33 cellular contexts compared by ENCODE assay signal in genomic region chr3:45261333-45262110, GRCh38. TPM values are rescaled to one million over a fixed set of nuclear protein-coding genes. Genes with fewer than 3 reads are reported as not detected.
"Had no signal": no experiment of that assay in that cellular context is flagged by ENCODE, and none has a peak within 500 bp of the region (broad histone marks: within the 10 kb centered on the region; RNA-seq: fewer than 3 reads in every experiment).

No MANE protein-coding gene starts in this region.

- DNase-seq: activated CD4-positive, alpha-beta memory T cell treated with anti-CD3 and anti-CD28 coated beads, Interleukin-2, amount 10 ng/mL, durations not matched to agents 7 days and 5 days; activated CD4-positive, alpha-beta T cell treated with anti-CD3 and anti-CD28 coated beads for 1 hour; activated CD4-positive, alpha-beta T cell treated with anti-CD3 and anti-CD28 coated beads, Interleukin-2, amount 10 ng/mL, durations not matched to agents 7 days and 5 days; activated CD8-positive, alpha-beta memory T cell treated with anti-CD3 and anti-CD28 coated beads, Interleukin-2, amount 50 U/mL, for 48 hours; activated gamma-delta T cell treated with Interleukin-2 at 50 U/mL for 16 hours; activated naive CD4-positive, alpha-beta T cell treated with anti-CD3 and anti-CD28 coated beads, Interleukin-2, amount 50 U/mL, for 16 hours; activated T-cell treated with anti-CD3 and anti-CD28 coated beads, Interleukin-2, amount 50 U/mL, for 24 hours; central memory CD4-positive, alpha-beta T cell; effector CD4-positive, alpha-beta T cell; hippocampal formation; left cardiac atrium; left ventricle myocardium superior; ovary; retina; stimulated activated CD4-positive, alpha-beta T cell treated with anti-CD3 and anti-CD28 coated beads, Interleukin-4, amount 100 ng/mL, for 24 hours; stimulated activated naive CD8-positive, alpha-beta T cell treated with anti-CD3 and anti-CD28 coated beads, Interleukin-15, amount 100 ng/mL, for 72 hours; substantia nigra; T-helper 2 cell; upper lobe of right lung had no signal

- H3K36me3 ChIP-seq: breast epithelium, gastroesophageal sphincter, neutrophil, ovary, prostate gland, upper lobe of right lung had no signal

- ATAC-seq: activated T-helper 17 cell treated with anti-CD3 and anti-CD28 coated beads, Interleukin-2, amount 50 U/mL, for 72 hours; gastroesophageal sphincter; left cardiac atrium; left ventricle myocardium superior; sciatic nerve; stimulated activated memory B cell treated with anti-CD40 and anti-IgM and Interleukin-4, amounts not matched to agents 10 μg/mL and 1 μg/mL and 100 μg/mL, for 72 hours; stimulated activated naive CD8-positive, alpha-beta T cell treated with anti-CD3 and anti-CD28 coated beads, Interleukin-15, amount 100 ng/mL, for 72 hours; upper lobe of right lung; WTC11 had no signal

- H3K27me3 ChIP-seq: breast epithelium, gastroesophageal sphincter, neutrophil, ovary, upper lobe of right lung had no signal

- H3K27me3 Mint-ChIP-seq: dendritic cell treated with granulocyte-macrophage colony-stimulating factor and Interleukin-4, amounts not matched to agents 40 ng/mL and 50 ng/mL, for 4 days; stimulated activated naive CD8-positive, alpha-beta T cell treated with anti-CD3 and anti-CD28 coated beads, Interleukin-15, amount 100 ng/mL, for 72 hours had no signal

- H3K36me3 Mint-ChIP-seq: stimulated activated memory B cell treated with anti-CD40 and anti-IgM and Interleukin-4, amounts not matched to agents 10 μg/mL and 1 μg/mL and 100 μg/mL, for 72 hours; WTC11 had no signal

- H3K27ac ChIP-seq: breast epithelium, epithelial cell of prostate, gastroesophageal sphincter, neutrophil, ovary, prostate gland, skin epidermis, upper lobe of right lung had no signal

- H3K4me3 Mint-ChIP-seq: activated CD4-positive, alpha-beta memory T cell treated with anti-CD3 and anti-CD28 coated beads, Interleukin-2, amount 10 ng/mL, durations not matched to agents 7 days and 5 days; activated CD4-positive, alpha-beta T cell treated with anti-CD3 and anti-CD28 coated beads, Interleukin-2, amount 10 ng/mL, durations not matched to agents 7 days and 5 days; activated T-cell treated with anti-CD3 and anti-CD28 coated beads, Interleukin-2, amount 50 U/mL, for 24 hours; activated T-helper 17 cell treated with anti-CD3 and anti-CD28 coated beads, Interleukin-2, amount 50 U/mL, for 72 hours; dendritic cell treated with granulocyte-macrophage colony-stimulating factor and Interleukin-4, amounts not matched to agents 40 ng/mL and 50 ng/mL, for 4 days; nephron; stimulated activated memory B cell treated with anti-CD40 and anti-IgM and Interleukin-4, amounts not matched to agents 10 μg/mL and 1 μg/mL and 100 μg/mL, for 72 hours; stimulated activated naive CD8-positive, alpha-beta T cell treated with anti-CD3 and anti-CD28 coated beads, Interleukin-15, amount 100 ng/mL, for 72 hours; WTC11 had no signal

- H3K4me3 ChIP-seq: breast epithelium, gastroesophageal sphincter, ovary, prostate gland, skin epidermis, upper lobe of right lung had no signal

- H3K27ac Mint-ChIP-seq: activated CD4-positive, alpha-beta memory T cell treated with anti-CD3 and anti-CD28 coated beads, Interleukin-2, amount 10 ng/mL, durations not matched to agents 7 days and 5 days; activated CD4-positive, alpha-beta T cell treated with anti-CD3 and anti-CD28 coated beads, Interleukin-2, amount 10 ng/mL, durations not matched to agents 7 days and 5 days; activated T-cell treated with anti-CD3 and anti-CD28 coated beads, Interleukin-2, amount 50 U/mL, for 24 hours; activated T-helper 17 cell treated with anti-CD3 and anti-CD28 coated beads, Interleukin-2, amount 50 U/mL, for 72 hours; dendritic cell treated with granulocyte-macrophage colony-stimulating factor and Interleukin-4, amounts not matched to agents 40 ng/mL and 50 ng/mL, for 4 days; nephron; stimulated activated memory B cell treated with anti-CD40 and anti-IgM and Interleukin-4, amounts not matched to agents 10 μg/mL and 1 μg/mL and 100 μg/mL, for 72 hours; stimulated activated naive CD8-positive, alpha-beta T cell treated with anti-CD3 and anti-CD28 coated beads, Interleukin-15, amount 100 ng/mL, for 72 hours; WTC11 had no signal

- H3K4me1 Mint-ChIP-seq: activated CD4-positive, alpha-beta memory T cell treated with anti-CD3 and anti-CD28 coated beads, Interleukin-2, amount 10 ng/mL, durations not matched to agents 7 days and 5 days; activated CD4-positive, alpha-beta T cell treated with anti-CD3 and anti-CD28 coated beads, Interleukin-2, amount 10 ng/mL, durations not matched to agents 7 days and 5 days; activated T-helper 17 cell treated with anti-CD3 and anti-CD28 coated beads, Interleukin-2, amount 50 U/mL, for 72 hours; nephron; stimulated activated memory B cell treated with anti-CD40 and anti-IgM and Interleukin-4, amounts not matched to agents 10 μg/mL and 1 μg/mL and 100 μg/mL, for 72 hours; stimulated activated naive CD8-positive, alpha-beta T cell treated with anti-CD3 and anti-CD28 coated beads, Interleukin-15, amount 100 ng/mL, for 72 hours had no signal

- H3K9me3 Mint-ChIP-seq: activated CD4-positive, alpha-beta memory T cell treated with anti-CD3 and anti-CD28 coated beads, Interleukin-2, amount 10 ng/mL, durations not matched to agents 7 days and 5 days; activated CD4-positive, alpha-beta T cell treated with anti-CD3 and anti-CD28 coated beads, Interleukin-2, amount 10 ng/mL, durations not matched to agents 7 days and 5 days; activated T-cell treated with anti-CD3 and anti-CD28 coated beads, Interleukin-2, amount 50 U/mL, for 24 hours; activated T-helper 17 cell treated with anti-CD3 and anti-CD28 coated beads, Interleukin-2, amount 50 U/mL, for 72 hours; dendritic cell treated with granulocyte-macrophage colony-stimulating factor and Interleukin-4, amounts not matched to agents 40 ng/mL and 50 ng/mL, for 4 days; nephron; stimulated activated memory B cell treated with anti-CD40 and anti-IgM and Interleukin-4, amounts not matched to agents 10 μg/mL and 1 μg/mL and 100 μg/mL, for 72 hours; stimulated activated naive CD8-positive, alpha-beta T cell treated with anti-CD3 and anti-CD28 coated beads, Interleukin-15, amount 100 ng/mL, for 72 hours; WTC11 had no signal

- FAIRE-seq: endometrium, keratinocyte had no signal

- H3K9me3 ChIP-seq: breast epithelium, gastroesophageal sphincter, neutrophil, ovary, prostate gland, upper lobe of right lung had no signal

- H3K4me1 ChIP-seq: breast epithelium, gastroesophageal sphincter, prostate gland, upper lobe of right lung had no signal

RNA-seq across cellular contexts. Expression of gene TMEM158, which starts 35.4 kb away (rescaled TPM):
- total RNA-seq: activated CD4-positive, alpha-beta memory T cell treated with anti-CD3 and anti-CD28 coated beads, Interleukin-2, amount 10 ng/mL, durations not matched to agents 7 days and 5 days; activated T-helper 17 cell treated with anti-CD3 and anti-CD28 coated beads, Interleukin-2, amount 50 U/mL, for 72 hours had no signal
